Comparison of ENCODE assay signal across 13 cellular contexts in genomic region chr12:74043343-74043742, GRCh38.
A peak's percentile ranks its signal among the peaks of the same experiment; 100 is the strongest.
DNase-seq lines count a peak whose midpoint lies in the region; ATAC-seq, FAIRE-seq and TF ChIP-seq lines count a peak whose summit lies in the region.
"Had no signal": no experiment of that assay in that cellular context is flagged by ENCODE, and none has a peak within 500 bp of the region (broad histone marks: within the 10 kb centered on the region; RNA-seq: fewer than 3 reads in every experiment).

No MANE protein-coding gene starts in this region.

- 88% methylated on average over 3 of the region's 3 CpGs; no CpG with 5 or more reads in 1 of the 2 experiments for whole genome bisulfite sequencing in H1 (ENCODE audit: extremely low coverage in 1 of 2, insufficient coverage in 1 of 2, insufficient read length in 1 of 2, insufficient replicate concordance in 2 of 2, low coverage in 1 of 2, low lambda C conversion rate in 2 of 2, missing lambda C conversion rate in 1 of 2), 2 experiments
- 47 to 52% methylated on average over 3 of the region's 3 CpGs for WGBS in aorta, 2 donors

- no peaks in the 10 kb centered on the region for H3K36me3 Mint-ChIP-seq in neural crest cell (ENCODE audit: low read depth)

- H3K4me1 ChIP-seq in H1 (replicated peaks in 1 of 4; ENCODE audit: control insufficient read depth in 3 of 4, insufficient read depth in 4 of 4, low read length in 3 of 4), result no peaks in the 10 kb centered on the region
- no peaks in the 10 kb centered on the region for H3K4me1 ChIP-seq in aorta (ENCODE audit: control insufficient read depth in 1 of 2, insufficient read depth in 2 of 2, low read length in 2 of 2)

- CTCF ChIA-PET in H1 (lab: Charles Lee; ENCODE audit: partially characterized antibody), result no interaction called here

- DNase-seq in Daoy (ENCODE audit: low read depth), result peak; percentile 88
- DNase-seq in RKO (ENCODE audit: low spot score), result peak; percentile 59
- no peak for DNase-seq in H1 (ENCODE audit: low read depth in 1 of 2, low spot score in 2 of 2)
- DNase-seq in neural crest cell (ENCODE audit: low read depth, low spot score), result no peak
- DNase-seq in NCI-H1048 (lab: John Stamatoyannopoulos, UW), result no peak
- DNase-seq in aorta, result no peak
- no peak for DNase-seq in NOMO-1 treated with DMSO at 0.1 percent for 48 hours (lab: John Stamatoyannopoulos, UW; ENCODE audit: unreplicated experiment)
- DNase-seq: activated T-cell treated with anti-CD3 and anti-CD28 coated beads, Interleukin-2, amount 50 U/mL, for 1 hour; foreskin fibroblast; NCI-H226; SHP77 had no signal

- H3K4me3 ChIP-seq in H1 (ENCODE audit: extremely low read depth in 1 of 4, insufficient read depth in 2 of 4, low read depth in 3 of 4, low read length in 4 of 4) (no peak overlapping the region), aorta (ENCODE audit: low read length in 2 of 2) (no peak overlapping the region)

- no peak overlapping the region for H3K23ac ChIP-seq in H1 (ENCODE audit: insufficient read length)

- H3K27me3 ChIP-seq in H1 (replicated peaks in 1 of 4; ENCODE audit: control insufficient read depth in 3 of 4, extremely low read depth in 1 of 4, insufficient read depth in 3 of 4, low read length in 3 of 4) (no peaks in the 10 kb centered on the region), aorta (ENCODE audit: control insufficient read depth in 1 of 2, insufficient read depth in 2 of 2, low read length in 1 of 2) (no peaks in the 10 kb centered on the region)

- H3K9ac ChIP-seq in H1 (replicated peaks in 1 of 4; ENCODE audit: extremely low read depth in 1 of 4, low read depth in 3 of 4, low read length in 3 of 4), result no peak overlapping the region

- no peaks in the 10 kb centered on the region for H3K79me2 ChIP-seq in H1 (ENCODE audit: control insufficient read depth in 1 of 2, insufficient read depth in 2 of 2, low read length in 2 of 2)

- POLR2A ChIA-PET in H1 (lab: Charles Lee; ENCODE audit: partially characterized antibody), result no interaction called here

- H3K27ac ChIP-seq in H1 (ENCODE audit: low read depth, low read length) (no peak overlapping the region), aorta (ENCODE audit: low read depth in 1 of 2, low read length in 2 of 2) (no peak overlapping the region)
- H3K27ac ChIP-seq: C4-2B had no signal

- no peak overlapping the region for H3K4ac ChIP-seq in H1 (replicated peaks; ENCODE audit: insufficient read length, low read depth, low read length)

- peak overlapping the region; percentile 28; the same call in 1 of the 2 replicates for H2AFZ ChIP-seq in H1 (ENCODE audit: low read length)

- TF ChIP-seq EP300 in H1 (IDR thresholded peaks at IDR 0.05; ENCODE audit: borderline replicate concordance in 1 of 2, low read depth in 2 of 2, low read length in 2 of 2), result no peak

- H3K9me3 ChIP-seq in H1 (ENCODE audit: insufficient read depth in 2 of 2, low read depth in 1 of 2, low read length in 1 of 2) (no peaks in the 10 kb centered on the region), aorta (ENCODE audit: control insufficient read depth, low read length) (no peaks in the 10 kb centered on the region)

- TF ChIP-seq CTCF in H1 (IDR thresholded peaks at IDR 0.05; ENCODE audit: control extremely low read depth in 1 of 3, insufficient read depth in 1 of 3, low read depth in 1 of 3, low read length in 3 of 3) (no peak), neural crest cell (conservative IDR thresholded peaks at IDR 0.05) (no peak)

- H4K91ac ChIP-seq in H1 (replicated peaks; ENCODE audit: insufficient read length, low read length), result no peak overlapping the region

- no peak overlapping the region for H3K18ac ChIP-seq in H1 (ENCODE audit: extremely low read depth, low read length)

- H3K4me2 ChIP-seq in H1 (ENCODE audit: insufficient read depth in 1 of 2, low read depth in 2 of 2, low read length in 2 of 2), result no peak overlapping the region

- no peak overlapping the region for H3K56ac ChIP-seq in H1 (replicated peaks; ENCODE audit: insufficient read length, low read depth, low read length)

- H2AK5ac ChIP-seq in H1 (ENCODE audit: low read depth, low read length), result no peak overlapping the region

- peak overlapping the region; percentile 24 for H3K27ac Mint-ChIP-seq in neural crest cell (ENCODE audit: unreplicated experiment)

- FAIRE-seq in H1 (lab: Jason Lieb, UNC), result no peak

- TF ChIP-seq RAD21 in H1 (IDR thresholded peaks at IDR 0.05 in 1 of 2, conservative IDR thresholded peaks at IDR 0.05 in 1 of 2; ENCODE audit: low read depth in 2 of 2, low read length in 2 of 2), result no peak

- no peaks in the 10 kb centered on the region for H3K36me3 ChIP-seq in H1 (ENCODE audit: control insufficient read depth in 2 of 4, insufficient read depth in 4 of 4, low read length in 3 of 4)
- no peaks in the 10 kb centered on the region for H3K36me3 ChIP-seq in aorta (ENCODE audit: control insufficient read depth in 1 of 2, insufficient read depth in 2 of 2, low read length in 1 of 2)

- ATAC-seq in GM21423 (IDR thresholded peaks at IDR 0.05; ENCODE audit: unreplicated experiment) (no peak), aorta (ENCODE audit: low FRiP score) (no peak)

- no peak overlapping the region for H2BK15ac ChIP-seq in H1 (ENCODE audit: low read length)

- H3K14ac ChIP-seq in H1 (ENCODE audit: insufficient read length), result no peak overlapping the region

- peaks cover 7% of the 10 kb centered on the region for H3K9me3 Mint-ChIP-seq in neural crest cell

- H3K4me3 Mint-ChIP-seq in neural crest cell, result no peak overlapping the region

- H4K20me1 ChIP-seq in H1 (replicated peaks in 1 of 2; ENCODE audit: control insufficient read depth in 1 of 2, insufficient read depth in 2 of 2, low read length in 2 of 2), result no peaks in the 10 kb centered on the region

- no peak overlapping the region for H4K8ac ChIP-seq in H1 (ENCODE audit: extremely low read depth, insufficient read depth, low read length)

- H3K4me1 Mint-ChIP-seq in neural crest cell, result no peaks in the 10 kb centered on the region

- H3K79me1 ChIP-seq in H1 (ENCODE audit: low read depth, low read length), result no peaks in the 10 kb centered on the region

- no peak overlapping the region for H4K5ac ChIP-seq in H1 (ENCODE audit: insufficient read length, low read depth, low read length)

- no peak overlapping the region for H2BK20ac ChIP-seq in H1 (ENCODE audit: low read length)

- TF ChIP-seq POLR2A in H1 (IDR thresholded peaks at IDR 0.05; ENCODE audit: control extremely low read depth in 1 of 2, low read depth in 2 of 2, low read length in 2 of 2), result no peak

- no peak overlapping the region for H2BK12ac ChIP-seq in H1 (ENCODE audit: low read depth, low read length)

- intact Hi-C loops in aorta (cut with DNase I), result no loop called here

- no peaks in the 10 kb centered on the region for H3K27me3 Mint-ChIP-seq in neural crest cell (ENCODE audit: low read depth)

- no peaks in the 10 kb centered on the region; the same call in 1 of the 2 replicates for H3K23me2 ChIP-seq in H1 (ENCODE audit: low read depth, low read length)

- no peak overlapping the region for H2BK120ac ChIP-seq in H1 (replicated peaks; ENCODE audit: low read depth, low read length)

- H2BK5ac ChIP-seq in H1 (ENCODE audit: low read depth, low read length), result no peak overlapping the region

TF ChIP-seq in H1, 55 proteins besides CTCF, POLR2A, EP300 and RAD21:
- TF ChIP-seq BACH1 (IDR thresholded peaks at IDR 0.05; ENCODE audit: low read length) (0 out of 2 replicates have a peak, but pooled peaks have one; percentile 52), GTF2F1 (IDR thresholded peaks at IDR 0.05; ENCODE audit: borderline replicate concordance, low read depth, low read length) (no peak), SIX5 (IDR thresholded peaks at IDR 0.05; ENCODE audit: low read depth, low read length) (no peak)

Comparison
In these comparisons a context has a peak if more than half of its experiments do, and no peak if none do; other contexts are left out.
1. DNase-seq: peak in Daoy (single experiment) and RKO (single experiment); none in H1 (0 of 2), neural crest cell (single experiment), NCI-H1048 (single experiment), aorta (0 of 2) and NOMO-1 treated with DMSO at 0.1 percent for 48 hours (single experiment).